Comparison of ENCODE assay signal across 19 cellular contexts in the genomic region with DNA sequence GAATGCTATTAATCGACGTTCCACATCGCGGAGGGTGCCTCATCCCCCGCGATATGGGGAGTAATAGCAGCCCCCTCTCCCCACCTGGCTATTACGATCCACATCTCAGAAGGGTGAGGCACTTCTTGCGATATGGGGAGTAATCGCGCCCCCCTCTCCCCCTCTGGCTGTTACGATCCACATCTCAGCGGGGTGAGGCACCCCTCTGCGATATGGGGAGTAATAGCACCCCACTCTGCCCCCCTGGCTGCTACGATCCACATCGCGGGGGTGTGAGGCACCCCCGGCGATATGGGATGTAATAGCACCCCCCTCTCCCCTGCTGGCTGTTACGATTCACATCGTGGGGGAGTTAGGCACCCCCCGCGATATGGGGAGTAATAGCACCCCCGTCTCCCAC.
DNase-seq lines count a peak whose midpoint lies in the region; ATAC-seq, FAIRE-seq and TF ChIP-seq lines count a peak whose summit lies in the region.
"Had no signal": no experiment of that assay in that cellular context is flagged by ENCODE, and none has a peak within 500 bp of the region (broad histone marks: within the 10 kb centered on the region; RNA-seq: fewer than 3 reads in every experiment).

No MANE protein-coding gene starts in this region.

- H3K36me3 ChIP-seq in HepG2 (replicated peaks in 1 of 2; ENCODE audit: control insufficient read depth in 1 of 2, insufficient read depth in 2 of 2, low read length in 2 of 2), result no peaks in the 10 kb centered on the region

- no peak overlapping the region for H3K4me2 ChIP-seq in HepG2 (ENCODE audit: low read depth, low read length)
- H3K4me2 ChIP-seq: GM23338 had no signal

- no peak overlapping the region for H3K4me3 Mint-ChIP-seq in activated T-cell treated with anti-CD3 and anti-CD28 coated beads, Interleukin-2, amount 50 U/mL, for 72 hours
- H3K4me3 Mint-ChIP-seq in activated T-cell treated with anti-CD3 and anti-CD28 coated beads, Interleukin-2, amount 50 U/mL, for 4 hours, result no peak overlapping the region
- no peak overlapping the region for H3K4me3 Mint-ChIP-seq in activated naive CD8-positive, alpha-beta T cell treated with anti-CD3 and anti-CD28 coated beads, Interleukin-2, amount 10 ng/mL, durations not matched to agents 7 days and 5 days
- H3K4me3 Mint-ChIP-seq in activated naive CD8-positive, alpha-beta T cell treated with anti-CD3 and anti-CD28 coated beads, Interleukin-2, amount 50 U/mL, for 24 hours, result no peak overlapping the region
- no peak overlapping the region for H3K4me3 Mint-ChIP-seq in activated T-helper 17 cell treated with anti-CD3 and anti-CD28 coated beads, Interleukin-2, amount 50 U/mL, for 72 hours
- no peak overlapping the region for H3K4me3 Mint-ChIP-seq in stimulated activated naive CD8-positive, alpha-beta T cell treated with anti-CD3 and anti-CD28 coated beads, Interleukin-15, amount 100 ng/mL, for 72 hours
- H3K4me3 Mint-ChIP-seq: CD4-positive, alpha-beta memory T cell; GM23338; H9; HFFc6 had no signal

- intact Hi-C loops in HepG2 (cut with micrococcal nuclease; ENCODE audit: unreplicated experiment), result no loop called here

- no peak for TF ChIP-seq POLR2A in HepG2 (IDR thresholded peaks at IDR 0.05; ENCODE audit: insufficient read depth in 1 of 2, low read depth in 2 of 2, low read length in 2 of 2)

- no peaks in the 10 kb centered on the region for H3K4me1 Mint-ChIP-seq in activated T-cell treated with anti-CD3 and anti-CD28 coated beads, Interleukin-2, amount 50 U/mL, for 72 hours (ENCODE audit: low read depth)
- no peaks in the 10 kb centered on the region for H3K4me1 Mint-ChIP-seq in activated T-cell treated with anti-CD3 and anti-CD28 coated beads, Interleukin-2, amount 50 U/mL, for 4 hours (ENCODE audit: low read depth)
- no peaks in the 10 kb centered on the region for H3K4me1 Mint-ChIP-seq in activated naive CD8-positive, alpha-beta T cell treated with anti-CD3 and anti-CD28 coated beads, Interleukin-2, amount 10 ng/mL, durations not matched to agents 7 days and 5 days
- H3K4me1 Mint-ChIP-seq in activated naive CD8-positive, alpha-beta T cell treated with anti-CD3 and anti-CD28 coated beads, Interleukin-2, amount 50 U/mL, for 24 hours, result no peaks in the 10 kb centered on the region
- no peaks in the 10 kb centered on the region for H3K4me1 Mint-ChIP-seq in activated T-helper 17 cell treated with anti-CD3 and anti-CD28 coated beads, Interleukin-2, amount 50 U/mL, for 72 hours
- no peaks in the 10 kb centered on the region for H3K4me1 Mint-ChIP-seq in stimulated activated naive CD8-positive, alpha-beta T cell treated with anti-CD3 and anti-CD28 coated beads, Interleukin-15, amount 100 ng/mL, for 72 hours
- H3K4me1 Mint-ChIP-seq: CD4-positive, alpha-beta memory T cell; GM23338; H9 had no signal

- H3K27ac ChIP-seq in HepG2 (ENCODE audit: extremely low read length, insufficient read depth, low read length), result no peak overlapping the region

- POLR2A ChIA-PET in activated naive CD8-positive, alpha-beta T cell treated with anti-CD3 and anti-CD28 coated beads, Interleukin-2, amount 10 ng/mL, durations not matched to agents 7 days and 5 days (lab: Charles Lee), result no interaction called here
- POLR2A ChIA-PET in HepG2 (lab: Yijun Ruan, JAX), result no interaction called here

- TF ChIP-seq CTCF in HepG2 (CRISPR knock-in tag; IDR thresholded peaks at IDR 0.05), result no peak

- no TSS peak for BruUV-seq in HepG2 (replicated peaks; lab: Mats Ljungman, UMichigan)

- no peaks in the 10 kb centered on the region for H3K79me2 ChIP-seq in HepG2 (ENCODE audit: insufficient read depth, low read length)

- no peaks in the 10 kb centered on the region for H3K36me3 Mint-ChIP-seq in activated T-cell treated with anti-CD3 and anti-CD28 coated beads, Interleukin-2, amount 50 U/mL, for 72 hours (ENCODE audit: insufficient read depth in 2 of 2)
- H3K36me3 Mint-ChIP-seq in activated T-cell treated with anti-CD3 and anti-CD28 coated beads, Interleukin-2, amount 50 U/mL, for 4 hours (ENCODE audit: insufficient read depth), result no peaks in the 10 kb centered on the region
- H3K36me3 Mint-ChIP-seq in activated naive CD8-positive, alpha-beta T cell treated with anti-CD3 and anti-CD28 coated beads, Interleukin-2, amount 10 ng/mL, durations not matched to agents 7 days and 5 days, result no peaks in the 10 kb centered on the region
- H3K36me3 Mint-ChIP-seq in activated naive CD8-positive, alpha-beta T cell treated with anti-CD3 and anti-CD28 coated beads, Interleukin-2, amount 50 U/mL, for 24 hours (ENCODE audit: low read depth), result peaks cover 2% of the 10 kb centered on the region
- H3K36me3 Mint-ChIP-seq in activated T-helper 17 cell treated with anti-CD3 and anti-CD28 coated beads, Interleukin-2, amount 50 U/mL, for 72 hours (ENCODE audit: low read depth), result no peaks in the 10 kb centered on the region

- no peaks in the 10 kb centered on the region for H4K20me1 ChIP-seq in HepG2 (ENCODE audit: insufficient read depth, low read length)

- no peaks in the 10 kb centered on the region for H3K27me3 Mint-ChIP-seq in activated T-cell treated with anti-CD3 and anti-CD28 coated beads, Interleukin-2, amount 50 U/mL, for 72 hours (ENCODE audit: low read depth)
- H3K27me3 Mint-ChIP-seq in activated T-cell treated with anti-CD3 and anti-CD28 coated beads, Interleukin-2, amount 50 U/mL, for 4 hours (ENCODE audit: low read depth), result no peaks in the 10 kb centered on the region
- no peaks in the 10 kb centered on the region for H3K27me3 Mint-ChIP-seq in activated naive CD8-positive, alpha-beta T cell treated with anti-CD3 and anti-CD28 coated beads, Interleukin-2, amount 10 ng/mL, durations not matched to agents 7 days and 5 days
- no peaks in the 10 kb centered on the region for H3K27me3 Mint-ChIP-seq in activated naive CD8-positive, alpha-beta T cell treated with anti-CD3 and anti-CD28 coated beads, Interleukin-2, amount 50 U/mL, for 24 hours
- no peaks in the 10 kb centered on the region for H3K27me3 Mint-ChIP-seq in activated T-helper 17 cell treated with anti-CD3 and anti-CD28 coated beads, Interleukin-2, amount 50 U/mL, for 72 hours
- no peaks in the 10 kb centered on the region for H3K27me3 Mint-ChIP-seq in stimulated activated naive CD8-positive, alpha-beta T cell treated with anti-CD3 and anti-CD28 coated beads, Interleukin-15, amount 100 ng/mL, for 72 hours
- H3K27me3 Mint-ChIP-seq: CD4-positive, alpha-beta memory T cell had no signal

- H3K4me3 ChIP-seq in HepG2 (replicated peaks in 1 of 3; ENCODE audit: insufficient read depth in 1 of 3, low read depth in 2 of 3, low read length in 3 of 3), result no peak overlapping the region
- H3K4me3 ChIP-seq: GM23338 had no signal

- 68% methylated on average over 14 of the region's 23 CpGs for WGBS in HepG2 (ENCODE audit: low lambda C conversion rate)

- no peak overlapping the region for H2AFZ ChIP-seq in HepG2 (ENCODE audit: low read length)
- H2AFZ ChIP-seq: GM23338 had no signal

- H3K9me3 Mint-ChIP-seq in activated T-cell treated with anti-CD3 and anti-CD28 coated beads, Interleukin-2, amount 50 U/mL, for 72 hours, result peaks cover 10% of the 10 kb centered on the region in 2 donors
- peaks cover 23% of the 10 kb centered on the region for H3K9me3 Mint-ChIP-seq in activated T-cell treated with anti-CD3 and anti-CD28 coated beads, Interleukin-2, amount 50 U/mL, for 4 hours
- H3K9me3 Mint-ChIP-seq in activated naive CD8-positive, alpha-beta T cell treated with anti-CD3 and anti-CD28 coated beads, Interleukin-2, amount 10 ng/mL, durations not matched to agents 7 days and 5 days, result peaks cover 6% of the 10 kb centered on the region
- peaks cover 26% of the 10 kb centered on the region for H3K9me3 Mint-ChIP-seq in activated naive CD8-positive, alpha-beta T cell treated with anti-CD3 and anti-CD28 coated beads, Interleukin-2, amount 50 U/mL, for 24 hours
- peaks cover 7% of the 10 kb centered on the region for H3K9me3 Mint-ChIP-seq in activated T-helper 17 cell treated with anti-CD3 and anti-CD28 coated beads, Interleukin-2, amount 50 U/mL, for 72 hours
- H3K9me3 Mint-ChIP-seq in stimulated activated naive CD8-positive, alpha-beta T cell treated with anti-CD3 and anti-CD28 coated beads, Interleukin-15, amount 100 ng/mL, for 72 hours, result peaks cover 47 to 74% of the 10 kb centered on the region in 2 donors
- H3K9me3 Mint-ChIP-seq: GM23338, H9, HFFc6 had no signal

- H3K9ac ChIP-seq in HepG2 (ENCODE audit: insufficient read depth, low read depth, low read length), result no peak overlapping the region

- no peak for TF ChIP-seq EP300 in HepG2 (IDR thresholded peaks at IDR 0.05; ENCODE audit: low read depth in 2 of 2, low read length in 2 of 2)
- no peak for TF ChIP-seq EP300 in HepG2 (CRISPR knock-in tag; IDR thresholded peaks at IDR 0.05; ENCODE audit: borderline replicate concordance)

- no peak overlapping the region for H3K27ac Mint-ChIP-seq in activated T-cell treated with anti-CD3 and anti-CD28 coated beads, Interleukin-2, amount 50 U/mL, for 72 hours
- no peak overlapping the region for H3K27ac Mint-ChIP-seq in activated naive CD8-positive, alpha-beta T cell treated with anti-CD3 and anti-CD28 coated beads, Interleukin-2, amount 10 ng/mL, durations not matched to agents 7 days and 5 days
- H3K27ac Mint-ChIP-seq in activated naive CD8-positive, alpha-beta T cell treated with anti-CD3 and anti-CD28 coated beads, Interleukin-2, amount 50 U/mL, for 24 hours, result no peak overlapping the region
- no peak overlapping the region for H3K27ac Mint-ChIP-seq in activated T-helper 17 cell treated with anti-CD3 and anti-CD28 coated beads, Interleukin-2, amount 50 U/mL, for 72 hours
- H3K27ac Mint-ChIP-seq in stimulated activated naive CD8-positive, alpha-beta T cell treated with anti-CD3 and anti-CD28 coated beads, Interleukin-15, amount 100 ng/mL, for 72 hours, result no peak overlapping the region
- H3K27ac Mint-ChIP-seq: CD4-positive, alpha-beta memory T cell; GM23338; H9; HFFc6 had no signal

- no peaks in the 10 kb centered on the region for H3K4me1 ChIP-seq in HepG2 (ENCODE audit: insufficient read depth, low read length)

- FAIRE-seq in HepG2 (lab: Jason Lieb, UNC), result no peak
- FAIRE-seq: GM12891 had no signal

- no peak for TF ChIP-seq RAD21 in HepG2 (CRISPR knock-in tag; IDR thresholded peaks at IDR 0.05)

- CTCF ChIA-PET in HepG2 (lab: Yijun Ruan, JAX; ENCODE audit: low intra/inter-chr PET ratio, low total read pairs), result no interaction called here

- peak; percentile 23 to 53 for ATAC-seq in activated T-cell treated with anti-CD3 and anti-CD28 coated beads, Interleukin-2, amount 50 U/mL, for 72 hours (replicated peaks in 1 of 2)
- ATAC-seq in activated T-cell treated with anti-CD3 and anti-CD28 coated beads, Interleukin-2, amount 50 U/mL, for 4 hours, result no peak
- peak; percentile 22 for ATAC-seq in activated naive CD8-positive, alpha-beta T cell treated with anti-CD3 and anti-CD28 coated beads, Interleukin-2, amount 10 ng/mL, durations not matched to agents 7 days and 5 days (ENCODE audit: low read depth)
- ATAC-seq in activated naive CD8-positive, alpha-beta T cell treated with anti-CD3 and anti-CD28 coated beads, Interleukin-2, amount 50 U/mL, for 24 hours, result no peak
- ATAC-seq in activated T-helper 17 cell treated with anti-CD3 and anti-CD28 coated beads, Interleukin-2, amount 50 U/mL, for 72 hours (replicated peaks), result peak; percentile 33
- peak; percentile 64 for ATAC-seq in stimulated activated naive CD8-positive, alpha-beta T cell treated with anti-CD3 and anti-CD28 coated beads, Interleukin-15, amount 100 ng/mL, for 72 hours
- ATAC-seq in HG02798 (IDR thresholded peaks at IDR 0.05; ENCODE audit: poor library complexity, unreplicated experiment) (no peak), HepG2 (no peak)
- ATAC-seq: GM23338 had no signal

- no peaks in the 10 kb centered on the region for H3K27me3 ChIP-seq in HepG2 (ENCODE audit: control insufficient read depth in 1 of 2, insufficient read depth in 2 of 2, low read length in 2 of 2)

- DNase-seq in activated T-cell treated with anti-CD3 and anti-CD28 coated beads, Interleukin-2, amount 50 U/mL, for 72 hours, result no peak
- DNase-seq in activated T-cell treated with anti-CD3 and anti-CD28 coated beads, Interleukin-2, amount 50 U/mL, for 4 hours, result no peak
- no peak for DNase-seq in activated naive CD8-positive, alpha-beta T cell treated with anti-CD3 and anti-CD28 coated beads, Interleukin-2, amount 10 ng/mL, durations not matched to agents 7 days and 5 days
- no peak for DNase-seq in activated naive CD8-positive, alpha-beta T cell treated with anti-CD3 and anti-CD28 coated beads, Interleukin-2, amount 50 U/mL, for 24 hours
- DNase-seq in stimulated activated naive CD8-positive, alpha-beta T cell treated with anti-CD3 and anti-CD28 coated beads, Interleukin-15, amount 100 ng/mL, for 72 hours, result no peak
- DNase-seq in HepG2 (ENCODE audit: low spot score), result no peak
- DNase-seq: C1 segment of cervical spinal cord; Calu3; CD4-positive, alpha-beta memory T cell; COR-L47; DMS53; DMS79 treated with DMSO at 0.1 percent for 48 hours; GF-D8; H9; HFFc6 had no signal

- in situ Hi-C loops in HepG2 (cut with HindIII; ENCODE audit: extremely low pct_ligation_motif_present, low pct_unique_long_range_greater_than_20kb), result no loop called here

- no peaks in the 10 kb centered on the region for H3K9me3 ChIP-seq in HepG2 (ENCODE audit: low read length)

Comparison
In these comparisons a context has a peak if more than half of its experiments do, and no peak if none do; other contexts are left out.
1. ATAC-seq: peak in activated T-cell treated with anti-CD3 and anti-CD28 coated beads, Interleukin-2, amount 50 U/mL, for 72 hours (2 of 2), activated naive CD8-positive, alpha-beta T cell treated with anti-CD3 and anti-CD28 coated beads, Interleukin-2, amount 10 ng/mL, durations not matched to agents 7 days and 5 days (single experiment), activated T-helper 17 cell treated with anti-CD3 and anti-CD28 coated beads, Interleukin-2, amount 50 U/mL, for 72 hours (single experiment) and stimulated activated naive CD8-positive, alpha-beta T cell treated with anti-CD3 and anti-CD28 coated beads, Interleukin-15, amount 100 ng/mL, for 72 hours (single experiment); none in activated T-cell treated with anti-CD3 and anti-CD28 coated beads, Interleukin-2, amount 50 U/mL, for 4 hours (0 of 2), activated naive CD8-positive, alpha-beta T cell treated with anti-CD3 and anti-CD28 coated beads, Interleukin-2, amount 50 U/mL, for 24 hours (single experiment), HG02798 (single experiment) and HepG2 (single experiment).